In the genomic region with DNA sequence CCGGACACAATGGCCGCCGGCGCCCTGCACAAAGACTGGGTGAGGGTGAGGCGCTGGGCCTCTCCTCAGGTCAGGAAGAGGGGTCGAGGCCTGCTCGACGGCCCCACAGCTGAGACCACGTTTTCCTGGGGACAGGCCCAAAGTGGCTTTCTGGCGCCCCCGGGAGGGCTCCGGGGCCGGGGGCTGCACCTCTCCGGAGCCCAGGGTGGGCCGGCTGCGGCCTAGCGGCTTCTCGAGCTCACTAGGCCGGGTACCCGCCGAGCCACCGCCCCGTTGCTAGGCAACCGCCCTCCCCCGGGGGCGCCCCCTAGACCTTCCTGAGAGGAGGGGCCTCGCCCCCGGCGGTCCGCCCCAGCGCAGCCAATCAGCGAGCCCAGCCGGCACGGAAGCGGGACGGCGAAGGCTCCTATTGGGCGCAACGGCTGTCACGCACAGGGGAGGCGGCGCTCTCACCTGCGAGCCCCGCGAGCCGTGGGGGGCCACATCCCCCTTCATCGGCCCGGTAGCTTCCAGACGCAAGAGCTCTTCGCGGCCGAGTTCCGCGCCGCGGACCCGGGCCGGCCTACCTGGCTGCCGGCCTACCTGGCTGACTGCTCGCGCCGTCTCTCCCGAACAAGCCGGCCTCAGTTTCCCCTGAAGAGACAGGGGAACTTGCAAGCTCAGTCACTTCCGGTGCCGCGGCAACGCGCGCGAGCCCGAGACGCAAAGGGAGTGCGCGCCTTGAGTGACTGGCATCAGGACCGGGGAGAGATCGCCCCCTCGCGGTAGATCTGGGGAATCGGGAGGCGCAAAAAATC, we compare ENCODE assay signal across 1 cellular context.
TF ChIP-seq lines count a peak whose summit lies in the region.

No MANE protein-coding gene starts in this region.

TF ChIP-seq in K562, 482 proteins besides CTCF, POLR2A, EP300 and RAD21 (continued from another document and continues in another):
- TF ChIP-seq TCF15 (CRISPR knock-in tag; IDR thresholded peaks at IDR 0.05) (0 out of 2 replicates have a peak, but pooled peaks have one; percentile 36), TOE1 (IDR thresholded peaks at IDR 0.05; ENCODE audit: borderline replicate concordance) (peak; percentile 61; the same call in 1 of the 2 replicates), TOE1 (CRISPR knock-in tag; IDR thresholded peaks at IDR 0.05; ENCODE audit: borderline replicate concordance, low read depth) (no peak), ZFPM2 (CRISPR knock-in tag; IDR thresholded peaks at IDR 0.05) (no peak), MTA3 (IDR thresholded peaks at IDR 0.05; ENCODE audit: borderline replicate concordance) (peak; percentile 93; the same call in 1 of the 2 replicates), HCFC1 (IDR thresholded peaks at IDR 0.05; ENCODE audit: low read depth, low read length) (peak; percentile 28; the same call in 1 of the 2 replicates), NFRKB (IDR thresholded peaks at IDR 0.05; ENCODE audit: low read depth) (peak; percentile 66; the same call in 1 of the 2 replicates), CCAR2 (IDR thresholded peaks at IDR 0.05; ENCODE audit: low read depth, low read length) (no peak), NFE2 (IDR thresholded peaks at IDR 0.05; ENCODE audit: low read depth) (peak; percentile 15; the same call in 1 of the 2 replicates), KDM2B (CRISPR knock-in tag; IDR thresholded peaks at IDR 0.05) (no peak), ZNF311 (CRISPR knock-in tag; IDR thresholded peaks at IDR 0.05) (0 out of 2 replicates have a peak, but pooled peaks have one; percentile 41), BCOR (IDR thresholded peaks at IDR 0.05) (peak; percentile 100), ZMIZ1 (IDR thresholded peaks at IDR 0.05; ENCODE audit: low read depth in 2 of 2, low read length in 2 of 2) (peak in 1 of 2 experiments; percentile 57; a peak in 2 of 4 replicates), HNRNPLL (IDR thresholded peaks at IDR 0.05; ENCODE audit: low read depth, low read length, poor library complexity, severe bottlenecking) (peak; percentile 41), ZBTB17 (CRISPR knock-in tag; IDR thresholded peaks at IDR 0.05) (peak; percentile 19), ZNF76 (CRISPR knock-in tag; IDR thresholded peaks at IDR 0.05; ENCODE audit: borderline replicate concordance) (peak; percentile 81; the same call in 1 of the 2 replicates), PHB2 (IDR thresholded peaks at IDR 0.05; ENCODE audit: low read depth) (no peak), CEBPG (CRISPR knock-in tag; IDR thresholded peaks at IDR 0.05) (no peak), CEBPG (tag; conservative IDR thresholded peaks at IDR 0.05 in 1 of 2, IDR thresholded peaks at IDR 0.05 in 1 of 2) (no peak), IRF1 (CRISPR knock-in tag; IDR thresholded peaks at IDR 0.05; ENCODE audit: borderline replicate concordance) (no peak), ZKSCAN3 (CRISPR knock-in tag; IDR thresholded peaks at IDR 0.05) (no peak), OTX1 (CRISPR knock-in tag; IDR thresholded peaks at IDR 0.05) (no peak), ZNF24 (IDR thresholded peaks at IDR 0.05) (peak; percentile 68; the same call in 1 of the 2 replicates), CBFB (CRISPR knock-in tag; IDR thresholded peaks at IDR 0.05) (no peak), HNRNPL (IDR thresholded peaks at IDR 0.05; ENCODE audit: low read depth, low read length) (no peak), ZNF696 (CRISPR knock-in tag; conservative IDR thresholded peaks at IDR 0.05) (no peak), FOXP1 (CRISPR knock-in tag; IDR thresholded peaks at IDR 0.05) (0 out of 2 replicates have a peak, but pooled peaks have one; percentile 22), CHCHD3 (CRISPR knock-in tag; IDR thresholded peaks at IDR 0.05) (no peak), RFX1 (IDR thresholded peaks at IDR 0.05) (peak; percentile 100), TGIF2 (CRISPR knock-in tag; IDR thresholded peaks at IDR 0.05) (0 out of 2 replicates have a peak, but pooled peaks have one; percentile 41), ZNF511 (CRISPR knock-in tag; IDR thresholded peaks at IDR 0.05) (0 out of 2 replicates have a peak, but pooled peaks have one; percentile 38), ZFP30 (CRISPR knock-in tag; IDR thresholded peaks at IDR 0.05; ENCODE audit: borderline replicate concordance) (no peak), CGGBP1 (CRISPR knock-in tag; IDR thresholded peaks at IDR 0.05) (no peak), ETV1 (tag; conservative IDR thresholded peaks at IDR 0.05; ENCODE audit: low read depth) (peak; percentile 97), E2F3 (CRISPR knock-in tag; IDR thresholded peaks at IDR 0.05) (peak; percentile 65; the same call in 1 of the 2 replicates), NONO (IDR thresholded peaks at IDR 0.05; ENCODE audit: low read depth in 2 of 2, low read length in 1 of 2) (peak; percentile 34 to 66; a peak in 2 of 4 replicates), NUFIP1 (IDR thresholded peaks at IDR 0.05; ENCODE audit: partially characterized antibody) (no peak), PTRF (tag; IDR thresholded peaks at IDR 0.05) (no peak), MCM3 (IDR thresholded peaks at IDR 0.05) (no peak), EWSR1 (IDR thresholded peaks at IDR 0.05; ENCODE audit: borderline replicate concordance, low read depth, partially characterized antibody) (no peak), NFXL1 (CRISPR knock-in tag; IDR thresholded peaks at IDR 0.05) (no peak), GABPA (tag; conservative IDR thresholded peaks at IDR 0.05; ENCODE audit: low read depth) (peak; percentile 93), ZNF444 (CRISPR knock-in tag; IDR thresholded peaks at IDR 0.05) (no peak), SMARCA4 (IDR thresholded peaks at IDR 0.05) (no peak), ETV5 (CRISPR knock-in tag; IDR thresholded peaks at IDR 0.05; ENCODE audit: low read depth) (peak; percentile 94), PRPF4 (IDR thresholded peaks at IDR 0.05; ENCODE audit: insufficient read depth, low read depth, low read length, poor library complexity, severe bottlenecking) (no peak), ZNF785 (CRISPR knock-in tag; IDR thresholded peaks at IDR 0.05) (no peak), XRCC4 (IDR thresholded peaks at IDR 0.05; ENCODE audit: extremely low read depth, insufficient read depth, insufficient read length) (no peak), RBFOX2 (IDR thresholded peaks at IDR 0.05; ENCODE audit: low read depth, low read length) (peak; percentile 85), TFAP4 (CRISPR knock-in tag; IDR thresholded peaks at IDR 0.05; ENCODE audit: borderline replicate concordance) (peak; percentile 91), NCOA6 (IDR thresholded peaks at IDR 0.05) (no peak), KDM1A (IDR thresholded peaks at IDR 0.05) (peak in 1 of 2 experiments; percentile 22; a peak in 1 of 4 replicates), HDAC2 (IDR thresholded peaks at IDR 0.05) (peak; percentile 84), PCBP1 (IDR thresholded peaks at IDR 0.05; ENCODE audit: low read depth, low read length, poor library complexity, severe bottlenecking) (peak; percentile 89)
- TF ChIP-seq, protein P1, sequence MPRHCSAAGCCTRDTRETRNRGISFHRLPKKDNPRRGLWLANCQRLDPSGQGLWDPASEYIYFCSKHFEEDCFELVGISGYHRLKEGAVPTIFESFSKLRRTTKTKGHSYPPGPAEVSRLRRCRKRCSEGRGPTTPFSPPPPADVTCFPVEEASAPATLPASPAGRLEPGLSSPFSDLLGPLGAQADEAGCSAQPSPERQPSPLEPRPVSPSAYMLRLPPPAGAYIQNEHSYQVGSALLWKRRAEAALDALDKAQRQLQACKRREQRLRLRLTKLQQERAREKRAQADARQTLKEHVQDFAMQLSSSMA (CRISPR knock-in tag; IDR thresholded peaks at IDR 0.05) = no peak
- TF ChIP-seq, protein P2, sequence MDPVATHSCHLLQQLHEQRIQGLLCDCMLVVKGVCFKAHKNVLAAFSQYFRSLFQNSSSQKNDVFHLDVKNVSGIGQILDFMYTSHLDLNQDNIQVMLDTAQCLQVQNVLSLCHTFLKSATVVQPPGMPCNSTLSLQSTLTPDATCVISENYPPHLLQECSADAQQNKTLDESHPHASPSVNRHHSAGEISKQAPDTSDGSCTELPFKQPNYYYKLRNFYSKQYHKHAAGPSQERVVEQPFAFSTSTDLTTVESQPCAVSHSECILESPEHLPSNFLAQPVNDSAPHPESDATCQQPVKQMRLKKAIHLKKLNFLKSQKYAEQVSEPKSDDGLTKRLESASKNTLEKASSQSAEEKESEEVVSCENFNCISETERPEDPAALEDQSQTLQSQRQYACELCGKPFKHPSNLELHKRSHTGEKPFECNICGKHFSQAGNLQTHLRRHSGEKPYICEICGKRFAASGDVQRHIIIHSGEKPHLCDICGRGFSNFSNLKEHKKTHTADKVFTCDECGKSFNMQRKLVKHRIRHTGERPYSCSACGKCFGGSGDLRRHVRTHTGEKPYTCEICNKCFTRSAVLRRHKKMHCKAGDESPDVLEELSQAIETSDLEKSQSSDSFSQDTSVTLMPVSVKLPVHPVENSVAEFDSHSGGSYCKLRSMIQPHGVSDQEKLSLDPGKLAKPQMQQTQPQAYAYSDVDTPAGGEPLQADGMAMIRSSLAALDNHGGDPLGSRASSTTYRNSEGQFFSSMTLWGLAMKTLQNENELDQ (CRISPR knock-in tag; IDR thresholded peaks at IDR 0.05; ENCODE audit: borderline replicate concordance) = no peak
- TF ChIP-seq, protein P3, sequence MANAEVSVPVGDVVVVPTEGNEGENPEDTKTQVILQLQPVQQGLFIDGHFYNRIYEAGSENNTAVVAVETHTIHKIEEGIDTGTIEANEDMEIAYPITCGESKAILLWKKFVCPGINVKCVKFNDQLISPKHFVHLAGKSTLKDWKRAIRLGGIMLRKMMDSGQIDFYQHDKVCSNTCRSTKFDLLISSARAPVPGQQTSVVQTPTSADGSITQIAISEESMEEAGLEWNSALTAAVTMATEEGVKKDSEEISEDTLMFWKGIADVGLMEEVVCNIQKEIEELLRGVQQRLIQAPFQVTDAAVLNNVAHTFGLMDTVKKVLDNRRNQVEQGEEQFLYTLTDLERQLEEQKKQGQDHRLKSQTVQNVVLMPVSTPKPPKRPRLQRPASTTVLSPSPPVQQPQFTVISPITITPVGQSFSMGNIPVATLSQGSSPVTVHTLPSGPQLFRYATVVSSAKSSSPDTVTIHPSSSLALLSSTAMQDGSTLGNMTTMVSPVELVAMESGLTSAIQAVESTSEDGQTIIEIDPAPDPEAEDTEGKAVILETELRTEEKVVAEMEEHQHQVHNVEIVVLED (CRISPR knock-in tag; IDR thresholded peaks at IDR 0.05) = peak; percentile 91
- TF ChIP-seq, protein P4, sequence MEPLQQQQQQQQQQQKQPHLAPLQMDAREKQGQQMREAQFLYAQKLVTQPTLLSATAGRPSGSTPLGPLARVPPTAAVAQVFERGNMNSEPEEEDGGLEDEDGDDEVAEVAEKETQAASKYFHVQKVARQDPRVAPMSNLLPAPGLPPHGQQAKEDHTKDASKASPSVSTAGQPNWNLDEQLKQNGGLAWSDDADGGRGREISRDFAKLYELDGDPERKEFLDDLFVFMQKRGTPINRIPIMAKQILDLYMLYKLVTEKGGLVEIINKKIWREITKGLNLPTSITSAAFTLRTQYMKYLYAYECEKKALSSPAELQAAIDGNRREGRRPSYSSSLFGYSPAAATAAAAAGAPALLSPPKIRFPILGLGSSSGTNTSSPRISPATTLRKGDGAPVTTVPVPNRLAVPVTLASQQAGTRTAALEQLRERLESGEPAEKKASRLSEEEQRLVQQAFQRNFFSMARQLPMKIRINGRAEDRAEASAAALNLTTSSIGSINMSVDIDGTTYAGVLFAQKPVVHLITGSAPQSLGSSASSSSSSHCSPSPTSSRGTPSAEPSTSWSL (CRISPR knock-in tag; IDR thresholded peaks at IDR 0.05; ENCODE audit: borderline replicate concordance) = no peak
